8 cellular contexts compared by ENCODE assay signal in genomic region chr10:1048349-1048731, GRCh38. TPM values are rescaled to one million over a fixed set of nuclear protein-coding genes. Genes with fewer than 3 reads are reported as not detected.
A peak's percentile ranks its signal among the peaks of the same experiment; 100 is the strongest.
DNase-seq lines count a peak whose midpoint lies in the region; ATAC-seq and TF ChIP-seq lines count a peak whose summit lies in the region.

No MANE protein-coding gene starts in this region.

- peaks cover 36% of the 10 kb centered on the region for H3K4me1 Mint-ChIP-seq in Calu3 (ENCODE audit: low read depth, unreplicated experiment)
- peaks cover 66% of the 10 kb centered on the region for H3K4me1 Mint-ChIP-seq in activated CD8-positive, alpha-beta T cell treated with anti-CD3 and anti-CD28 coated beads, Interleukin-2, amount 10 ng/mL, durations not matched to agents 7 days and 5 days (ENCODE audit: low read depth)

- peak; percentile 2 for ATAC-seq in HG03103 (IDR thresholded peaks at IDR 0.05; ENCODE audit: low read depth, unreplicated experiment)
- ATAC-seq in activated CD8-positive, alpha-beta T cell treated with anti-CD3 and anti-CD28 coated beads, Interleukin-2, amount 10 ng/mL, durations not matched to agents 7 days and 5 days = peak; percentile 1

- POLR2A ChIA-PET in activated CD8-positive, alpha-beta T cell treated with anti-CD3 and anti-CD28 coated beads, Interleukin-2, amount 10 ng/mL, durations not matched to agents 7 days and 5 days (lab: Charles Lee) = interaction anchor here (0.6 to 2.2 kb wide), 9 partner anchors 11 to 221 kb away, joined by 3 to 15 read pairs (median 4); partner anchors contain the start of genes GTPBP4 and LARP4B

- no peaks in the 10 kb centered on the region for H3K9me3 Mint-ChIP-seq in Calu3 (ENCODE audit: low read depth, unreplicated experiment)
- no peaks in the 10 kb centered on the region for H3K9me3 Mint-ChIP-seq in activated CD8-positive, alpha-beta T cell treated with anti-CD3 and anti-CD28 coated beads, Interleukin-2, amount 10 ng/mL, durations not matched to agents 7 days and 5 days (ENCODE audit: insufficient read depth)

- TSS peak; percentile 55 for BruUV-seq in Calu3 (replicated peaks; lab: Mats Ljungman, UMichigan)

- DNase-seq in Calu3 = no peak
- DNase-seq in activated CD8-positive, alpha-beta T cell treated with anti-CD3 and anti-CD28 coated beads, Interleukin-2, amount 10 ng/mL, durations not matched to agents 7 days and 5 days = peak; percentile 71
- peak in 28 of 42 donors; percentile 15 to 67 (median 48) for DNase-seq in head of caudate nucleus
- peak; percentile 87 for DNase-seq in posterior vena cava (ENCODE audit: low spot score)
- no peak for DNase-seq in NCI-H146 treated with DMSO at 0.1 percent for 48 hours (lab: John Stamatoyannopoulos, UW; ENCODE audit: unreplicated experiment)
- no peak for DNase-seq in stimulated activated CD4-positive, alpha-beta T cell treated with anti-CD3 and anti-CD28 coated beads, Interleukin-15, amount 100 ng/mL, for 24 hours
- no peak for DNase-seq in NCI-H446 treated with DMSO at 0.1 percent for 48 hours (lab: John Stamatoyannopoulos, UW)

- peak overlapping the region; percentile 83 for H3K4me3 Mint-ChIP-seq in Calu3 (ENCODE audit: low read depth, unreplicated experiment)
- peak overlapping the region; percentile 94 for H3K4me3 Mint-ChIP-seq in activated CD8-positive, alpha-beta T cell treated with anti-CD3 and anti-CD28 coated beads, Interleukin-2, amount 10 ng/mL, durations not matched to agents 7 days and 5 days

- peak overlapping the region; percentile 98 for H3K27ac Mint-ChIP-seq in Calu3 (ENCODE audit: unreplicated experiment)
- peak overlapping the region; percentile 99 for H3K27ac Mint-ChIP-seq in activated CD8-positive, alpha-beta T cell treated with anti-CD3 and anti-CD28 coated beads, Interleukin-2, amount 10 ng/mL, durations not matched to agents 7 days and 5 days

- CTCF ChIA-PET in Calu3 (lab: Charles Lee) = no interaction called here
- CTCF ChIA-PET in activated CD8-positive, alpha-beta T cell treated with anti-CD3 and anti-CD28 coated beads, Interleukin-2, amount 10 ng/mL, durations not matched to agents 7 days and 5 days (lab: Charles Lee) = interaction anchor here (1.8 kb wide), 1 partner anchor 11 kb away, joined by 6 read pairs; no protein-coding TSS in a partner anchor

- intact Hi-C loops in Calu3 (cut with micrococcal nuclease; ENCODE audit: unreplicated experiment) = no loop called here
- intact Hi-C loops in head of caudate nucleus (cut with DNase I) = loop anchor here (5.0 kb wide), 1 partner anchor 116 kb away; the partner anchor contains the start of gene LARP4B
- intact Hi-C loops in posterior vena cava (cut with DNase I) = no loop called here

- H3K36me3 Mint-ChIP-seq in Calu3 (ENCODE audit: insufficient read depth, unreplicated experiment) = peaks cover 78% of the 10 kb centered on the region
- H3K36me3 Mint-ChIP-seq in activated CD8-positive, alpha-beta T cell treated with anti-CD3 and anti-CD28 coated beads, Interleukin-2, amount 10 ng/mL, durations not matched to agents 7 days and 5 days (ENCODE audit: low read depth) = peaks cover 63% of the 10 kb centered on the region

- TF ChIP-seq CTCF in Calu3 (IDR thresholded peaks at IDR 0.05; ENCODE audit: unreplicated experiment) = no peak

- no peaks in the 10 kb centered on the region for H3K27me3 Mint-ChIP-seq in Calu3 (ENCODE audit: unreplicated experiment)
- no peaks in the 10 kb centered on the region for H3K27me3 Mint-ChIP-seq in activated CD8-positive, alpha-beta T cell treated with anti-CD3 and anti-CD28 coated beads, Interleukin-2, amount 10 ng/mL, durations not matched to agents 7 days and 5 days (ENCODE audit: low read depth)

RNA-seq across cellular contexts. Expression of gene IDI1, which starts 0.6 kb away (rescaled TPM):
- 101 and 108 TPM in 2 replicates for total RNA-seq in Calu3 (2022)
- total RNA-seq in activated CD8-positive, alpha-beta T cell treated with anti-CD3 and anti-CD28 coated beads, Interleukin-2, amount 10 ng/mL, durations not matched to agents 7 days and 5 days = 10 to 100 TPM; 64.7 to 65.3 TPM
- 10 to 100 TPM; 24.1 to 26.5 TPM for total RNA-seq in posterior vena cava

RNA-seq across cellular contexts. Expression of gene WDR37, which starts 7.8 kb away (rescaled TPM):
- 16.1 and 17.8 TPM in 2 replicates for total RNA-seq in Calu3 (2022)
- 10 to 100 TPM; 24.9 to 27.0 TPM for total RNA-seq in activated CD8-positive, alpha-beta T cell treated with anti-CD3 and anti-CD28 coated beads, Interleukin-2, amount 10 ng/mL, durations not matched to agents 7 days and 5 days
- total RNA-seq in posterior vena cava = 10 to 100 TPM; 16.6 to 16.9 TPM

RNA-seq across cellular contexts. Expression of gene IDI2, which starts 22.7 kb away (rescaled TPM):
- total RNA-seq in Calu3 (2022) (not detected in 2 replicates), posterior vena cava (not detected)
- total RNA-seq in activated CD8-positive, alpha-beta T cell treated with anti-CD3 and anti-CD28 coated beads, Interleukin-2, amount 10 ng/mL, durations not matched to agents 7 days and 5 days = not detected

Comparison
In these comparisons a context has a peak if more than half of its experiments do, and no peak if none do; other contexts are left out.
1. DNase-seq: peak in activated CD8-positive, alpha-beta T cell treated with anti-CD3 and anti-CD28 coated beads, Interleukin-2, amount 10 ng/mL, durations not matched to agents 7 days and 5 days (single experiment), head of caudate nucleus (28 of 42) and posterior vena cava (single experiment); none in Calu3 (single experiment), NCI-H146 treated with DMSO at 0.1 percent for 48 hours (single experiment), stimulated activated CD4-positive, alpha-beta T cell treated with anti-CD3 and anti-CD28 coated beads, Interleukin-15, amount 100 ng/mL, for 24 hours (single experiment) and NCI-H446 treated with DMSO at 0.1 percent for 48 hours (single experiment).